In genomic region chr19:1087813-1088418, GRCh38 we compare ENCODE assay signal across 9 cellular contexts. TPM values are rescaled to one million over a fixed set of nuclear protein-coding genes. Genes with fewer than 3 reads are reported as not detected.
A peak's percentile ranks its signal among the peaks of the same experiment; 100 is the strongest.
DNase-seq lines count a peak whose midpoint lies in the region; ATAC-seq, FAIRE-seq and TF ChIP-seq lines count a peak whose summit lies in the region.
"Had no signal": no experiment of that assay in that cellular context is flagged by ENCODE, and none has a peak within 500 bp of the region (broad histone marks: within the 10 kb centered on the region; RNA-seq: fewer than 3 reads in every experiment).

No MANE protein-coding gene starts in this region.

- POLR2A ChIA-PET in naive thymus-derived CD4-positive, alpha-beta T cell (lab: Charles Lee), result interaction anchor here (0.6 to 38.6 kb wide), 13 partner anchors 2 to 157 kb away, joined by 3 to 2022 read pairs (median 6); partner anchors contain the start of genes ABCA7, ARHGAP45, CNN2 and GPX4
- POLR2A ChIA-PET in SK-N-SH (lab: Yijun Ruan, JAX), result no interaction called here

- H3K79me2 ChIP-seq in DND-41 (ENCODE audit: insufficient read depth, low read length) (peaks cover 13% of the 10 kb centered on the region), astrocyte (ENCODE audit: insufficient read depth, low read length) (peaks cover 8% of the 10 kb centered on the region), SK-N-SH (ENCODE audit: insufficient read depth) (peaks cover 4% of the 10 kb centered on the region; the same call in 1 of the 2 replicates)

- H3K4me2 ChIP-seq in DND-41 (ENCODE audit: insufficient read depth, low read length), result no peak overlapping the region
- no peak overlapping the region for H3K4me2 ChIP-seq in astrocyte (ENCODE audit: low read length)
- no peak overlapping the region for H3K4me2 ChIP-seq in SK-N-SH

- no peak for TF ChIP-seq CTCF in DND-41 (IDR thresholded peaks at IDR 0.05; ENCODE audit: borderline replicate concordance, extremely low read depth, low read length, poor library complexity, severe bottlenecking)
- no peak for TF ChIP-seq CTCF in astrocyte (IDR thresholded peaks at IDR 0.05; ENCODE audit: insufficient read depth, low read depth, low read length)
- TF ChIP-seq CTCF in SK-N-SH (IDR thresholded peaks at IDR 0.05), result no peak

- H3K36me3 ChIP-seq in DND-41 (ENCODE audit: insufficient read depth, low read length) (peaks cover 90% of the 10 kb centered on the region), astrocyte (ENCODE audit: insufficient read depth, low read length) (peaks cover 2% of the 10 kb centered on the region), SK-N-SH (replicated peaks in 1 of 2; ENCODE audit: control insufficient read depth in 1 of 2, insufficient read depth in 2 of 2, low read length in 1 of 2) (peaks cover 0 to 26% of the 10 kb centered on the region in 2 experiments)
- peaks cover 21 to 75% (median 21%) of the 10 kb centered on the region in 3 experiments for H3K36me3 ChIP-seq in naive thymus-derived CD4-positive, alpha-beta T cell (ENCODE audit: control insufficient read depth in 2 of 3, insufficient read depth in 3 of 3, low read length in 3 of 3)

- H3K4me1 Mint-ChIP-seq in astrocyte (ENCODE audit: low read depth, unreplicated experiment), result no peaks in the 10 kb centered on the region
- H3K4me1 Mint-ChIP-seq in naive thymus-derived CD4-positive, alpha-beta T cell, result peaks cover 26 to 59% (median 36%) of the 10 kb centered on the region in 7 donors

- no peak overlapping the region for H3K27ac ChIP-seq in DND-41 (ENCODE audit: low read length)
- H3K27ac ChIP-seq in astrocyte (ENCODE audit: low read depth, low read length), result no peak overlapping the region
- H3K27ac ChIP-seq in naive thymus-derived CD4-positive, alpha-beta T cell (ENCODE audit: low read depth, low read length), result peak overlapping the region; percentile 84
- H3K27ac ChIP-seq in SK-N-SH (ENCODE audit: low read depth in 2 of 2, low read length in 1 of 2), result no peak overlapping the region

- H3K27me3 Mint-ChIP-seq in astrocyte (ENCODE audit: low read depth, unreplicated experiment), result no peaks in the 10 kb centered on the region
- no peaks in the 10 kb centered on the region for H3K27me3 Mint-ChIP-seq in naive thymus-derived CD4-positive, alpha-beta T cell

- H3K9ac ChIP-seq in DND-41 (ENCODE audit: low read depth, low read length) (no peak overlapping the region), astrocyte (ENCODE audit: low read length) (no peak overlapping the region), SK-N-SH (no peak overlapping the region)

- H3K9me2 ChIP-seq in SK-N-SH, result no peaks in the 10 kb centered on the region

- CTCF ChIA-PET in naive thymus-derived CD4-positive, alpha-beta T cell (lab: Charles Lee), result interaction anchor here (1.0 to 2.8 kb wide), 7 partner anchors 10 to 31 kb away, joined by 3 to 11 read pairs (median 4); no protein-coding TSS in a partner anchor
- CTCF ChIA-PET in SK-N-SH (lab: Yijun Ruan, JAX), result interaction anchor here (4.1 kb wide), 1 partner anchor 25 kb away, joined by 16 read pairs; no protein-coding TSS in a partner anchor

- peaks cover 5% of the 10 kb centered on the region for H3K36me3 Mint-ChIP-seq in astrocyte (ENCODE audit: low read depth, unreplicated experiment)
- peaks cover 5 to 23% (median 10%) of the 10 kb centered on the region in 5 donors for H3K36me3 Mint-ChIP-seq in naive thymus-derived CD4-positive, alpha-beta T cell

- H3K4me3 Mint-ChIP-seq in astrocyte (ENCODE audit: unreplicated experiment), result no peak overlapping the region
- peak overlapping the region; percentile 23 to 83 (median 72) for H3K4me3 Mint-ChIP-seq in naive thymus-derived CD4-positive, alpha-beta T cell

- H3K27me3 ChIP-seq in DND-41 (ENCODE audit: insufficient read depth, low read length, poor library complexity) (no peaks in the 10 kb centered on the region), astrocyte (ENCODE audit: insufficient read depth, low read length) (no peaks in the 10 kb centered on the region), SK-N-SH (ENCODE audit: insufficient read depth) (no peaks in the 10 kb centered on the region)
- H3K27me3 ChIP-seq in naive thymus-derived CD4-positive, alpha-beta T cell (ENCODE audit: control insufficient read depth in 2 of 2, insufficient read depth in 2 of 2, low read length in 2 of 2), result no peaks in the 10 kb centered on the region

- intact Hi-C loops in naive thymus-derived CD4-positive, alpha-beta T cell (cut with micrococcal nuclease), result loop anchor here (1.0 to 2.0 kb wide), 4 partner anchors 11 to 31 kb away; no protein-coding TSS in a partner anchor

- no peaks in the 10 kb centered on the region for H3K9me3 Mint-ChIP-seq in astrocyte (ENCODE audit: unreplicated experiment)
- H3K9me3 Mint-ChIP-seq in naive thymus-derived CD4-positive, alpha-beta T cell, result peaks cover 0 to 10% (median 0%) of the 10 kb centered on the region in 11 donors

- peaks cover 43% of the 10 kb centered on the region for H4K20me1 ChIP-seq in DND-41 (ENCODE audit: insufficient read depth, low read length)
- H4K20me1 ChIP-seq in astrocyte (ENCODE audit: insufficient read depth, low read length), result peaks cover 11% of the 10 kb centered on the region
- no peaks in the 10 kb centered on the region for H4K20me1 ChIP-seq in SK-N-SH (ENCODE audit: insufficient read depth)

- FAIRE-seq in astrocyte (lab: Jason Lieb, UNC), result no peak
- FAIRE-seq: urothelium cell line had no signal

- peak overlapping the region; percentile 18 for H3K27ac Mint-ChIP-seq in astrocyte (ENCODE audit: unreplicated experiment)
- peak overlapping the region; percentile 74 to 98 (median 93) for H3K27ac Mint-ChIP-seq in naive thymus-derived CD4-positive, alpha-beta T cell

- ATAC-seq in DND-41 (ENCODE audit: insufficient read depth, low read depth) (peak; percentile 10; the same call in 1 of the 3 replicates), HG03378 (IDR thresholded peaks at IDR 0.05; ENCODE audit: unreplicated experiment) (no peak)
- ATAC-seq in naive thymus-derived CD4-positive, alpha-beta T cell, result peak; percentile 72

- no peak for TF ChIP-seq EP300 in SK-N-SH (IDR thresholded peaks at IDR 0.05; ENCODE audit: borderline replicate concordance in 1 of 2, low read depth in 1 of 2, low read length in 1 of 2)

- H3K4me3 ChIP-seq in DND-41 (ENCODE audit: low read depth in 1 of 2, low read length in 2 of 2) (no peak overlapping the region), astrocyte (ENCODE audit: insufficient read depth, low read depth, low read length) (no peak overlapping the region), SK-N-SH (ENCODE audit: low read depth in 2 of 2, low read length in 1 of 2) (no peak overlapping the region)
- H3K4me3 ChIP-seq in naive thymus-derived CD4-positive, alpha-beta T cell (ENCODE audit: low read length), result no peak overlapping the region

- H2AFZ ChIP-seq in DND-41 (ENCODE audit: low read depth, low read length), result no peak overlapping the region
- H2AFZ ChIP-seq in astrocyte (ENCODE audit: low read depth, low read length), result no peak overlapping the region
- no peak overlapping the region for H2AFZ ChIP-seq in SK-N-SH (ENCODE audit: low read depth)

- H3K4me1 ChIP-seq in DND-41 (ENCODE audit: insufficient read depth, low read length), result 0 out of 2 replicates have a peak, but pooled peaks cover under 1% of the 10 kb centered on the region
- H3K4me1 ChIP-seq in astrocyte (ENCODE audit: insufficient read depth, low read length), result no peaks in the 10 kb centered on the region
- H3K4me1 ChIP-seq in naive thymus-derived CD4-positive, alpha-beta T cell (ENCODE audit: control insufficient read depth in 2 of 2, insufficient read depth in 2 of 2, low read length in 2 of 2), result peaks cover 28 to 32% of the 10 kb centered on the region in 2 donors
- peaks cover 0 to 3% of the 10 kb centered on the region in 2 experiments; a peak in 1 of 4 replicates for H3K4me1 ChIP-seq in SK-N-SH (ENCODE audit: control insufficient read depth in 1 of 2, insufficient read depth in 2 of 2, low read depth in 1 of 2, low read length in 1 of 2)

- 91% methylated on average over 20 of the region's 27 CpGs for WGBS in SK-N-SH (ENCODE audit: low lambda C conversion rate)

- H3K9me3 ChIP-seq in DND-41 (ENCODE audit: insufficient read depth, low read length, severe bottlenecking) (no peaks in the 10 kb centered on the region), astrocyte (ENCODE audit: insufficient read depth, low read depth, low read length) (no peaks in the 10 kb centered on the region), SK-N-SH (no peaks in the 10 kb centered on the region)
- no peaks in the 10 kb centered on the region for H3K9me3 ChIP-seq in naive thymus-derived CD4-positive, alpha-beta T cell (ENCODE audit: control insufficient read depth in 2 of 3, low read length in 3 of 3)

- DNase-seq in DND-41 (no peak), NOMO-1 treated with DMSO at 0.1 percent for 48 hours (lab: John Stamatoyannopoulos, UW; ENCODE audit: unreplicated experiment) (peak; percentile 96), astrocyte (ENCODE audit: low read depth) (no peak), amniotic stem cell (lab: John Stamatoyannopoulos, UW) (no peak), SK-N-SH (no peak), NCI-H1417 (lab: John Stamatoyannopoulos, UW) (no peak)
- DNase-seq in naive thymus-derived CD4-positive, alpha-beta T cell, result peak in 7 of 9 donors; percentile 65 to 71 (median 67)

- TF ChIP-seq RAD21 in SK-N-SH (IDR thresholded peaks at IDR 0.05; ENCODE audit: low read length), result no peak

- H3F3A ChIP-seq in SK-N-SH (replicated peaks; ENCODE audit: insufficient read depth), result peaks cover 13% of the 10 kb centered on the region

RNA-seq across cellular contexts. Expression of gene POLR2E, which starts 7.3 kb away (rescaled TPM):
- 180 and 207 TPM in 2 replicates for total RNA-seq in astrocyte
- 100 to 1,000 TPM in 1 of 5 experiments, 10 to 100 TPM in 4; 75.3 to 157 (median 82.1) TPM for total RNA-seq in naive thymus-derived CD4-positive, alpha-beta T cell
- polyA plus RNA-seq in naive thymus-derived CD4-positive, alpha-beta T cell, result 100 to 1,000 TPM; 136 to 179 TPM
- 238 and 283 TPM in 2 replicates for polyA plus RNA-seq in SK-N-SH (2012; rRNA removed)
- 143 and 208 TPM in 2 replicates for polyA plus RNA-seq in SK-N-SH (2012; cell fraction: cytosol; rRNA removed)
- 134 and 138 TPM in 2 replicates for polyA plus RNA-seq in SK-N-SH (2012; cell fraction: nucleus; rRNA removed)

RNA-seq across cellular contexts. Expression of gene GPX4, which starts 15.9 kb away (rescaled TPM):
- total RNA-seq in astrocyte, result 294 and 325 TPM in 2 replicates
- total RNA-seq in naive thymus-derived CD4-positive, alpha-beta T cell, result 100 to 1,000 TPM; 122 to 235 (median 194) TPM
- 100 to 1,000 TPM; 417 to 522 TPM for polyA plus RNA-seq in naive thymus-derived CD4-positive, alpha-beta T cell
- polyA plus RNA-seq in SK-N-SH (2012; rRNA removed), result 566 and 925 TPM in 2 replicates
- polyA plus RNA-seq in SK-N-SH (2012; cell fraction: cytosol; rRNA removed), result 591 and 700 TPM in 2 replicates
- polyA plus RNA-seq in SK-N-SH (2012; cell fraction: nucleus; rRNA removed), result 511 and 671 TPM in 2 replicates

RNA-seq across cellular contexts. Expression of gene ARHGAP45, which starts 20.9 kb away (rescaled TPM):
- total RNA-seq in astrocyte, result 2.7 and 3.0 TPM in 2 replicates
- 1,000 to 10,000 TPM in 1 of 5 experiments, 100 to 1,000 TPM in 4; 467 to 1,030 (median 779) TPM for total RNA-seq in naive thymus-derived CD4-positive, alpha-beta T cell
- polyA plus RNA-seq in naive thymus-derived CD4-positive, alpha-beta T cell, result 100 to 1,000 TPM; 305 to 880 TPM
- polyA plus RNA-seq in SK-N-SH (2012; rRNA removed), result 2.8 and 4.2 TPM in 2 replicates
- polyA plus RNA-seq in SK-N-SH (2012; cell fraction: cytosol; rRNA removed), result 1.7 and 2.5 TPM in 2 replicates
- 5.9 and 9.7 TPM in 2 replicates for polyA plus RNA-seq in SK-N-SH (2012; cell fraction: nucleus; rRNA removed)

RNA-seq across cellular contexts. Expression of gene ABCA7, which starts 48.0 kb away (rescaled TPM):
- 14.3 and 18.4 TPM in 2 replicates for total RNA-seq in astrocyte
- 100 to 1,000 TPM in 4 of 5 experiments, 10 to 100 TPM in 1; 57.8 to 323 (median 155) TPM for total RNA-seq in naive thymus-derived CD4-positive, alpha-beta T cell
- 10 to 100 TPM in 1 of 2 donors, 1 to 10 TPM in 1; 6.6 to 25.5 TPM for polyA plus RNA-seq in naive thymus-derived CD4-positive, alpha-beta T cell
- polyA plus RNA-seq in SK-N-SH (2012; rRNA removed), result 7.8 and 8.3 TPM in 2 replicates
- 3.1 and 3.9 TPM in 2 replicates for polyA plus RNA-seq in SK-N-SH (2012; cell fraction: cytosol; rRNA removed)
- polyA plus RNA-seq in SK-N-SH (2012; cell fraction: nucleus; rRNA removed), result 53.6 and 91.8 TPM in 2 replicates

Comparison
In these comparisons a context has a peak if more than half of its experiments do, and no peak if none do; other contexts are left out.
1. DNase-seq: peak in NOMO-1 treated with DMSO at 0.1 percent for 48 hours (single experiment) and naive thymus-derived CD4-positive, alpha-beta T cell (7 of 9); none in DND-41 (single experiment), astrocyte (single experiment), amniotic stem cell (single experiment), SK-N-SH (single experiment) and NCI-H1417 (0 of 3).
2. RNA of gene ARHGAP45, which starts 20.9 kb away (total RNA-seq): 467 to 1,030 TPM in naive thymus-derived CD4-positive, alpha-beta T cell; 2.7 to 3.0 TPM in astrocyte; every median in the first group is over 100 times any median in the second.